In the genomic region with DNA sequence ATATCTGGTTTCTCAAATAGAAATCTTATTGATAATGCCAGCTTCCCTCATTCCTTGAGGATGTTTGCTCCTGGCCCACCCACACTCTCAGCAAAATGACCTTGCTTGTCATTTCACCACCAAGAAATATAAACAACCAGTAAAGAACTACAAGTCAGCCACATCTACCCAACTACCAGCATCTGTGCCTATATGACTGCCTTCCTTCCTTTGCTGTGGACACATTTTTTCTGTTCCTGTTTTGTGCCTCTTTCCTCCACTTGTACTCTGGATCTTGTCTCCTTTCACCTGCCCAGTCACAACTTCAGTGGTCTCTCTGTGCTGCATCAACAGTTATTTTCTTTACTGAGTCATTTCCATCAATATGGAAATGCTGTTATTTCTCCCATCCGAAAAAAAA, we compare ENCODE assay signal across 11 cellular contexts. TPM values are rescaled to one million over a fixed set of nuclear protein-coding genes. Genes with fewer than 3 reads are reported as not detected.
A peak's percentile ranks its signal among the peaks of the same experiment; 100 is the strongest.
DNase-seq lines count a peak whose midpoint lies in the region; ATAC-seq lines count a peak whose summit lies in the region.
"Had no signal": no experiment of that assay in that cellular context is flagged by ENCODE, and none has a peak within 500 bp of the region (broad histone marks: within the 10 kb centered on the region; RNA-seq: fewer than 3 reads in every experiment).

No MANE protein-coding gene starts in this region.

- no peak overlapping the region for H3K4me3 Mint-ChIP-seq in activated naive CD4-positive, alpha-beta T cell treated with anti-CD3 and anti-CD28 coated beads, Interleukin-2, amount 50 U/mL, for 24 hours
- peak overlapping the region; percentile 62 for H3K4me3 Mint-ChIP-seq in T-helper 17 cell

- peak; percentile 45 for ATAC-seq in HG03025 (IDR thresholded peaks at IDR 0.05; ENCODE audit: low FRiP score, unreplicated experiment)
- ATAC-seq in T-helper 17 cell = no peak
- no peak for ATAC-seq in GM18517 (IDR thresholded peaks at IDR 0.05; ENCODE audit: unreplicated experiment)

- no peaks in the 10 kb centered on the region for H3K9me3 ChIP-seq in T-helper 17 cell (ENCODE audit: control insufficient read depth, low read length, poor library complexity, severe bottlenecking)

- H3K36me3 Mint-ChIP-seq in activated naive CD4-positive, alpha-beta T cell treated with anti-CD3 and anti-CD28 coated beads, Interleukin-2, amount 50 U/mL, for 24 hours = peaks cover 4% of the 10 kb centered on the region
- no peaks in the 10 kb centered on the region for H3K36me3 Mint-ChIP-seq in T-helper 17 cell (ENCODE audit: low read depth)

- H3K27me3 Mint-ChIP-seq in activated naive CD4-positive, alpha-beta T cell treated with anti-CD3 and anti-CD28 coated beads, Interleukin-2, amount 50 U/mL, for 24 hours = no peaks in the 10 kb centered on the region
- no peaks in the 10 kb centered on the region for H3K27me3 Mint-ChIP-seq in T-helper 17 cell

- peaks cover 88% of the 10 kb centered on the region for H3K4me1 Mint-ChIP-seq in activated naive CD4-positive, alpha-beta T cell treated with anti-CD3 and anti-CD28 coated beads, Interleukin-2, amount 50 U/mL, for 24 hours
- H3K4me1 Mint-ChIP-seq in T-helper 17 cell = peaks cover 39% of the 10 kb centered on the region

- H3K27ac Mint-ChIP-seq in activated naive CD4-positive, alpha-beta T cell treated with anti-CD3 and anti-CD28 coated beads, Interleukin-2, amount 50 U/mL, for 24 hours = peak overlapping the region; percentile 80
- peak overlapping the region; percentile 86 for H3K27ac Mint-ChIP-seq in T-helper 17 cell

- H3K9me3 Mint-ChIP-seq in activated naive CD4-positive, alpha-beta T cell treated with anti-CD3 and anti-CD28 coated beads, Interleukin-2, amount 50 U/mL, for 24 hours = no peaks in the 10 kb centered on the region

- DNase-seq in activated naive CD4-positive, alpha-beta T cell (lab: John Stamatoyannopoulos, UW) = no peak
- no peak for DNase-seq in T-helper 17 cell
- DNase-seq in SHP77 treated with DMSO at 0.1 percent for 48 hours (lab: John Stamatoyannopoulos, UW) = no peak
- DNase-seq in EL = no peak
- no peak for DNase-seq in superior temporal gyrus (ENCODE audit: extremely low spot score)
- DNase-seq: activated T-cell treated with anti-CD3 and anti-CD28 coated beads, Interleukin-2, amount 50 U/mL, for 48 hours; dermis blood vessel endothelial cell; NCI-H187 treated with DMSO at 0.1 percent for 48 hours had no signal

RNA-seq across cellular contexts. Expression of a gene that starts 20.3 kb away (rescaled TPM):
- 100 to 1,000 TPM in 1 of 2 donors, 10 to 100 TPM in 1; 93.5 to 158 TPM for total RNA-seq in T-helper 17 cell
